ENCODE assay signal across 15 cellular contexts in genomic region chr20:8151371-8151770, GRCh38. TPM values are rescaled to one million over a fixed set of nuclear protein-coding genes. Genes with fewer than 3 reads are reported as not detected.
DNase-seq lines count a peak whose midpoint lies in the region; ATAC-seq and TF ChIP-seq lines count a peak whose summit lies in the region.
"Had no signal": no experiment of that assay in that cellular context is flagged by ENCODE, and none has a peak within 500 bp of the region (broad histone marks: within the 10 kb centered on the region; RNA-seq: fewer than 3 reads in every experiment).

No MANE protein-coding gene starts in this region.

- no peaks in the 10 kb centered on the region for H3K27me3 Mint-ChIP-seq in activated T-cell treated with anti-CD3 and anti-CD28 coated beads, Interleukin-2, amount 50 U/mL, for 24 hours
- peaks cover 3% of the 10 kb centered on the region for H3K27me3 Mint-ChIP-seq in endothelial cell (ENCODE audit: unreplicated experiment)
- H3K27me3 Mint-ChIP-seq: activated CD4-positive, alpha-beta memory T cell treated with anti-CD3 and anti-CD28 coated beads for 36 hours; activated naive CD8-positive, alpha-beta T cell; IgD-negative memory B cell had no signal

- H3K27ac Mint-ChIP-seq in activated T-cell treated with anti-CD3 and anti-CD28 coated beads, Interleukin-2, amount 50 U/mL, for 24 hours: peak overlapping the region; percentile 63
- peak overlapping the region; percentile 32 for H3K27ac Mint-ChIP-seq in endothelial cell (ENCODE audit: unreplicated experiment)
- H3K27ac Mint-ChIP-seq in stimulated activated effector memory CD8-positive, alpha-beta T cell treated with anti-CD3 and anti-CD28 coated beads, Interleukin-12 subunit alpha, Interleukin-12 subunit beta, amount 100 ng/mL, for 72 hours: peak overlapping the region; percentile 26
- H3K27ac Mint-ChIP-seq: activated CD4-positive, alpha-beta memory T cell treated with anti-CD3 and anti-CD28 coated beads for 36 hours; activated naive CD8-positive, alpha-beta T cell; IgD-negative memory B cell had no signal

- H3K4me3 Mint-ChIP-seq in activated T-cell treated with anti-CD3 and anti-CD28 coated beads, Interleukin-2, amount 50 U/mL, for 24 hours: no peak overlapping the region
- H3K4me3 Mint-ChIP-seq in endothelial cell (ENCODE audit: unreplicated experiment): no peak overlapping the region
- H3K4me3 Mint-ChIP-seq in stimulated activated effector memory CD8-positive, alpha-beta T cell treated with anti-CD3 and anti-CD28 coated beads, Interleukin-12 subunit alpha, Interleukin-12 subunit beta, amount 100 ng/mL, for 72 hours: peak overlapping the region; percentile 1
- H3K4me3 Mint-ChIP-seq: activated CD4-positive, alpha-beta memory T cell treated with anti-CD3 and anti-CD28 coated beads for 36 hours; activated naive CD8-positive, alpha-beta T cell; IgD-negative memory B cell had no signal

- peaks cover 54% of the 10 kb centered on the region for H3K4me1 Mint-ChIP-seq in activated T-cell treated with anti-CD3 and anti-CD28 coated beads, Interleukin-2, amount 50 U/mL, for 24 hours (ENCODE audit: low read depth)
- H3K4me1 Mint-ChIP-seq in endothelial cell (ENCODE audit: unreplicated experiment): peaks cover 13% of the 10 kb centered on the region
- peaks cover 66% of the 10 kb centered on the region for H3K4me1 Mint-ChIP-seq in stimulated activated effector memory CD8-positive, alpha-beta T cell treated with anti-CD3 and anti-CD28 coated beads, Interleukin-12 subunit alpha, Interleukin-12 subunit beta, amount 100 ng/mL, for 72 hours

- no peaks in the 10 kb centered on the region for H3K9me3 Mint-ChIP-seq in activated T-cell treated with anti-CD3 and anti-CD28 coated beads, Interleukin-2, amount 50 U/mL, for 24 hours
- no peaks in the 10 kb centered on the region for H3K9me3 Mint-ChIP-seq in endothelial cell (ENCODE audit: unreplicated experiment)
- H3K9me3 Mint-ChIP-seq in stimulated activated effector memory CD8-positive, alpha-beta T cell treated with anti-CD3 and anti-CD28 coated beads, Interleukin-12 subunit alpha, Interleukin-12 subunit beta, amount 100 ng/mL, for 72 hours: no peaks in the 10 kb centered on the region
- H3K9me3 Mint-ChIP-seq: activated CD4-positive, alpha-beta memory T cell treated with anti-CD3 and anti-CD28 coated beads for 36 hours; IgD-negative memory B cell had no signal

- no peaks in the 10 kb centered on the region for H3K36me3 Mint-ChIP-seq in activated T-cell treated with anti-CD3 and anti-CD28 coated beads, Interleukin-2, amount 50 U/mL, for 24 hours (ENCODE audit: low read depth)
- no peaks in the 10 kb centered on the region for H3K36me3 Mint-ChIP-seq in endothelial cell (ENCODE audit: low read depth, unreplicated experiment)
- no peaks in the 10 kb centered on the region for H3K36me3 Mint-ChIP-seq in stimulated activated effector memory CD8-positive, alpha-beta T cell treated with anti-CD3 and anti-CD28 coated beads, Interleukin-12 subunit alpha, Interleukin-12 subunit beta, amount 100 ng/mL, for 72 hours
- H3K36me3 Mint-ChIP-seq: activated CD4-positive, alpha-beta memory T cell treated with anti-CD3 and anti-CD28 coated beads for 36 hours; activated naive CD8-positive, alpha-beta T cell; IgD-negative memory B cell had no signal

- DNase-seq in activated T-cell treated with anti-CD3 and anti-CD28 coated beads, Interleukin-2, amount 50 U/mL, for 24 hours: no peak
- no peak for DNase-seq in activated T-cell treated with anti-CD3 and anti-CD28 coated beads for 4 hours
- peak; percentile 49 for DNase-seq in NCI-H345 (lab: John Stamatoyannopoulos, UW)
- DNase-seq in endothelial cell (ENCODE audit: low spot score): no peak
- DNase-seq in stimulated activated effector memory CD8-positive, alpha-beta T cell treated with anti-CD3 and anti-CD28 coated beads, Interleukin-12 subunit alpha, Interleukin-12 subunit beta, amount 100 ng/mL, for 72 hours (ENCODE audit: low spot score in 2 of 2): no peak
- no peak for DNase-seq in dedifferentiated amniotic fluid mesenchymal stem cell (ENCODE audit: extremely low spot score)
- no peak for DNase-seq in stimulated activated CD8-positive, alpha-beta memory T cell treated with anti-CD3 and anti-CD28 coated beads, Interleukin-4, amount 100 ng/mL, for 48 hours
- DNase-seq: activated CD4-positive, alpha-beta memory T cell treated with anti-CD3 and anti-CD28 coated beads for 36 hours; head of caudate nucleus; nucleus accumbens; RPMI8226; T-helper 9 cell had no signal

- peak; percentile 60 for ATAC-seq in stimulated activated effector memory CD8-positive, alpha-beta T cell treated with anti-CD3 and anti-CD28 coated beads, Interleukin-12 subunit alpha, Interleukin-12 subunit beta, amount 100 ng/mL, for 72 hours
- no peak for ATAC-seq in GM18502 (IDR thresholded peaks at IDR 0.05; ENCODE audit: poor library complexity, unreplicated experiment)

- no peak for TF ChIP-seq CTCF in endothelial cell (IDR thresholded peaks at IDR 0.05; ENCODE audit: unreplicated experiment)

RNA-seq across cellular contexts. Expression of gene PLCB1, which starts 19.3 kb away (rescaled TPM):
- total RNA-seq in endothelial cell (ENCODE audit: unreplicated experiment): 8.1 TPM
